In genomic region chr13:87712012-87712411, GRCh38 we compare ENCODE assay signal across 10 cellular contexts. TPM values are rescaled to one million over a fixed set of nuclear protein-coding genes. Genes with fewer than 3 reads are reported as not detected.
"Had no signal": no experiment of that assay in that cellular context is flagged by ENCODE, and none has a peak within 500 bp of the region (broad histone marks: within the 10 kb centered on the region; RNA-seq: fewer than 3 reads in every experiment).

No MANE protein-coding gene starts in this region.

- H3K9me3 ChIP-seq: HAP-1 had no signal

- H3K4me3 ChIP-seq: HAP-1 had no signal

- H3K27ac Mint-ChIP-seq: HFFc6, IgD-negative memory B cell had no signal

- H3K4me1 ChIP-seq: HAP-1 had no signal

- DNase-seq: GOT3, H7, HFFc6, KBM-7 had no signal

- H3K36me3 Mint-ChIP-seq: IgD-negative memory B cell had no signal

- H3K4me1 Mint-ChIP-seq: IgD-negative memory B cell had no signal

- H3K4me3 Mint-ChIP-seq: HFFc6, IgD-negative memory B cell had no signal

- H3K27me3 Mint-ChIP-seq: IgD-negative memory B cell had no signal

- H3K36me3 ChIP-seq: HAP-1 had no signal

- H3K27ac ChIP-seq: HL-60 had no signal

- ATAC-seq: HCT116, HepG2 had no signal

RNA-seq across cellular contexts. Expression of gene SLITRK5, which starts 40.8 kb away (rescaled TPM):
- total RNA-seq: HepG2, HFFc6, HT1080 had no signal
